ENCODE assay signal across 11 cellular contexts in the genomic region with DNA sequence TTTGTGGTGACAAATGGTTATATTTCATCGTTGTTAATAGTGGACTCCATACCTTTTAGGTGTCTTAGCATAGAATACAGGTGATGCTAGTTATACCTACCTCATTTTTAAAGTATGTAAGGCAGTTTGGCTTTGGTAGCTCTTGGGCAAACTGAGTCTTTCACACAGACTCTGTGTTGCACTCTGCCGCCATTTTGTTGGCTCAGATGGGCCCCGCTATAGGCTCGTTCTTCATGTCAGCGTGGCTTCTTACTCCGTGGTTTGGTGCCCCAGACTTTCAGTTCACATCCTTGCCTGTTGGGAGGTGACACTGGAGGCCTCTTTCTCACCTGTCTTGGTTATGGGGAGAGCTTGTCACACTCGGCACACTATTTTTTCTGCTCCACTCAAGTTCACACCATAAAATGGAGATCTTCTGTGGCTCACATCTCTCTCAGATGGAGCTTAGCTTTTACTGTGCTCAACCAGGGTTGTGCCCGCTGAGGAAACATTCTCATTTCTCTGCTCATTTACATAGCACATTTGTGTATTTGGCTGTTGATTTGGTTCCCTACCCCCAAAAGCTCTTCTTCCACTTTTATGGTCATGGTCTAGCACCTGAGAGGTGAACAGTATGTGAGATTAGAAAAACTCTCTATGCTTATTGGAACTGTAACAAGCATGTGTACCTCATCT.
DNase-seq lines count a peak whose midpoint lies in the region; ATAC-seq, FAIRE-seq and TF ChIP-seq lines count a peak whose summit lies in the region.
"Had no signal": no experiment of that assay in that cellular context is flagged by ENCODE, and none has a peak within 500 bp of the region (broad histone marks: within the 10 kb centered on the region; RNA-seq: fewer than 3 reads in every experiment).

No MANE protein-coding gene starts in this region.

- H3K79me2 ChIP-seq in HepG2 (ENCODE audit: insufficient read depth, low read length), result peaks cover 37% of the 10 kb centered on the region

- BruUV-seq in HepG2 (replicated peaks; lab: Mats Ljungman, UMichigan), result no TSS peak

- no peak for TF ChIP-seq CTCF in HepG2 (CRISPR knock-in tag; IDR thresholded peaks at IDR 0.05)

- H3K27me3 ChIP-seq in aorta (ENCODE audit: control insufficient read depth in 1 of 2, insufficient read depth in 2 of 2, low read length in 1 of 2) (no peaks in the 10 kb centered on the region), HepG2 (ENCODE audit: control insufficient read depth in 1 of 2, insufficient read depth in 2 of 2, low read length in 2 of 2) (no peaks in the 10 kb centered on the region)
- H3K27me3 ChIP-seq: adrenal gland had no signal

- intact Hi-C loops in aorta (cut with DNase I), result loop anchor here in 1 of 2 donors (5.0 kb wide), 3 partner anchors 33 to 178 kb away; a partner anchor contains a TSS
- intact Hi-C loops in HepG2 (cut with micrococcal nuclease; ENCODE audit: unreplicated experiment), result no loop called here

- H2AFZ ChIP-seq in HepG2 (ENCODE audit: low read length), result no peak overlapping the region

- H3K9ac ChIP-seq in HepG2 (ENCODE audit: insufficient read depth, low read depth, low read length), result no peak overlapping the region

- no peaks in the 10 kb centered on the region for H3K9me3 Mint-ChIP-seq in activated CD8-positive, alpha-beta T cell treated with anti-CD3 and anti-CD28 coated beads, Interleukin-2, amount 10 ng/mL, durations not matched to agents 7 days and 5 days (ENCODE audit: insufficient read depth)

- no peak overlapping the region for H3K4me3 ChIP-seq in aorta (ENCODE audit: low read length in 2 of 2)
- H3K4me3 ChIP-seq in HepG2 (replicated peaks in 1 of 3; ENCODE audit: insufficient read depth in 1 of 3, low read depth in 2 of 3, low read length in 3 of 3), result no peak overlapping the region
- H3K4me3 ChIP-seq: adrenal gland had no signal

- no peak for TF ChIP-seq RAD21 in HepG2 (CRISPR knock-in tag; IDR thresholded peaks at IDR 0.05)

- peaks cover 2 to 21% of the 10 kb centered on the region in 2 donors for H3K4me1 ChIP-seq in aorta (ENCODE audit: control insufficient read depth in 1 of 2, insufficient read depth in 2 of 2, low read length in 2 of 2)
- H3K4me1 ChIP-seq in HepG2 (ENCODE audit: insufficient read depth, low read length), result peaks cover 51% of the 10 kb centered on the region

- H3K4me3 Mint-ChIP-seq in activated CD8-positive, alpha-beta T cell treated with anti-CD3 and anti-CD28 coated beads, Interleukin-2, amount 10 ng/mL, durations not matched to agents 7 days and 5 days, result no peak overlapping the region

- H3K27ac Mint-ChIP-seq in activated CD8-positive, alpha-beta T cell treated with anti-CD3 and anti-CD28 coated beads, Interleukin-2, amount 10 ng/mL, durations not matched to agents 7 days and 5 days, result peak overlapping the region; percentile 15

- 96 to 98% methylated on average over 8 of the region's 8 CpGs for WGBS in aorta, 2 donors
- WGBS in HepG2 (ENCODE audit: low lambda C conversion rate), result 98% methylated on average over 8 of the region's 8 CpGs

- H3K27ac ChIP-seq in aorta (ENCODE audit: low read depth in 1 of 2, low read length in 2 of 2), result peak overlapping the region; percentile 10 to 46
- H3K27ac ChIP-seq in HepG2 (ENCODE audit: extremely low read length, insufficient read depth, low read length), result no peak overlapping the region
- H3K27ac ChIP-seq: adrenal gland had no signal

- H3K27me3 Mint-ChIP-seq in activated CD8-positive, alpha-beta T cell treated with anti-CD3 and anti-CD28 coated beads, Interleukin-2, amount 10 ng/mL, durations not matched to agents 7 days and 5 days (ENCODE audit: low read depth), result no peaks in the 10 kb centered on the region

- POLR2A ChIA-PET in activated CD8-positive, alpha-beta T cell treated with anti-CD3 and anti-CD28 coated beads, Interleukin-2, amount 10 ng/mL, durations not matched to agents 7 days and 5 days (lab: Charles Lee), result interaction anchor here (1.0 to 2.3 kb wide), 4 partner anchors 23 to 178 kb away, joined by 3 to 9 read pairs (median 5); a partner anchor contains a TSS
- POLR2A ChIA-PET in HepG2 (lab: Yijun Ruan, JAX), result interaction anchor here (1.0 to 1.5 kb wide), 2 partner anchors 14 to 31 kb away, joined by 3 to 7 read pairs; no protein-coding TSS in a partner anchor

- H3K9me3 ChIP-seq in aorta (ENCODE audit: control insufficient read depth, low read length) (no peaks in the 10 kb centered on the region), HepG2 (ENCODE audit: low read length) (no peaks in the 10 kb centered on the region)
- H3K9me3 ChIP-seq: adrenal gland had no signal

- no peaks in the 10 kb centered on the region for H4K20me1 ChIP-seq in HepG2 (ENCODE audit: insufficient read depth, low read length)

- in situ Hi-C loops in HepG2 (cut with HindIII; ENCODE audit: extremely low pct_ligation_motif_present, low pct_unique_long_range_greater_than_20kb), result no loop called here

- H3K36me3 ChIP-seq in aorta (ENCODE audit: control insufficient read depth in 1 of 2, insufficient read depth in 2 of 2, low read length in 1 of 2), result no peaks in the 10 kb centered on the region
- peaks cover 20 to 51% of the 10 kb centered on the region in 2 experiments; a peak in 4 of 5 replicates for H3K36me3 ChIP-seq in HepG2 (replicated peaks in 1 of 2; ENCODE audit: control insufficient read depth in 1 of 2, insufficient read depth in 2 of 2, low read length in 2 of 2)

- no peak for TF ChIP-seq POLR2A in HepG2 (IDR thresholded peaks at IDR 0.05; ENCODE audit: insufficient read depth in 1 of 2, low read depth in 2 of 2, low read length in 2 of 2)

- FAIRE-seq in HepG2 (lab: Jason Lieb, UNC), result no peak

- TF ChIP-seq EP300 in HepG2 (IDR thresholded peaks at IDR 0.05; ENCODE audit: low read depth in 2 of 2, low read length in 2 of 2) (no peak), HepG2 (CRISPR knock-in tag; IDR thresholded peaks at IDR 0.05; ENCODE audit: borderline replicate concordance) (no peak)

- peak; percentile 31 for DNase-seq in stimulated activated CD4-positive, alpha-beta T cell treated with anti-CD3 and anti-CD28 coated beads, Interleukin-1b, Interleukin-23, amount 100 ng/mL, for 48 hours
- no peak for DNase-seq in stimulated activated CD4-positive, alpha-beta T cell treated with anti-CD3 and anti-CD28 coated beads, Interleukin-4, amount 100 ng/mL, for 4 hours
- DNase-seq in activated CD8-positive, alpha-beta T cell treated with anti-CD3 and anti-CD28 coated beads, Interleukin-2, amount 10 ng/mL, durations not matched to agents 7 days and 5 days, result no peak
- no peak for DNase-seq in aorta
- no peak for DNase-seq in stimulated activated CD4-positive, alpha-beta T cell treated with anti-CD3 and anti-CD28 coated beads, Interleukin-4, amount 100 ng/mL, for 1 hour
- no peak for DNase-seq in HepG2 (ENCODE audit: low spot score)
- DNase-seq in NCI-H187 (lab: John Stamatoyannopoulos, UW), result no peak
- DNase-seq: adrenal gland, kidney glomerular epithelial cell, NCI-H2171 had no signal

- H3K4me1 Mint-ChIP-seq in activated CD8-positive, alpha-beta T cell treated with anti-CD3 and anti-CD28 coated beads, Interleukin-2, amount 10 ng/mL, durations not matched to agents 7 days and 5 days (ENCODE audit: low read depth), result peaks cover 82% of the 10 kb centered on the region

- CTCF ChIA-PET in activated CD8-positive, alpha-beta T cell treated with anti-CD3 and anti-CD28 coated beads, Interleukin-2, amount 10 ng/mL, durations not matched to agents 7 days and 5 days (lab: Charles Lee), result interaction anchor here (1.3 to 5.7 kb wide), 7 partner anchors 17 to 165 kb away, joined by 3 to 33 read pairs (median 6); no protein-coding TSS in a partner anchor
- CTCF ChIA-PET in HepG2 (lab: Yijun Ruan, JAX; ENCODE audit: low intra/inter-chr PET ratio, low total read pairs), result no interaction called here

- ATAC-seq in HG02870 (IDR thresholded peaks at IDR 0.05; ENCODE audit: unreplicated experiment) (peak; percentile 75), aorta (ENCODE audit: low FRiP score) (no peak), HepG2 (no peak)
- ATAC-seq in activated CD8-positive, alpha-beta T cell treated with anti-CD3 and anti-CD28 coated beads, Interleukin-2, amount 10 ng/mL, durations not matched to agents 7 days and 5 days, result no peak

- peaks cover 71% of the 10 kb centered on the region for H3K36me3 Mint-ChIP-seq in activated CD8-positive, alpha-beta T cell treated with anti-CD3 and anti-CD28 coated beads, Interleukin-2, amount 10 ng/mL, durations not matched to agents 7 days and 5 days (ENCODE audit: low read depth)

- H3K4me2 ChIP-seq in HepG2 (ENCODE audit: low read depth, low read length), result no peak overlapping the region

TF ChIP-seq in HepG2, 621 proteins besides CTCF, POLR2A, EP300 and RAD21:
- TF ChIP-seq, protein P1, sequence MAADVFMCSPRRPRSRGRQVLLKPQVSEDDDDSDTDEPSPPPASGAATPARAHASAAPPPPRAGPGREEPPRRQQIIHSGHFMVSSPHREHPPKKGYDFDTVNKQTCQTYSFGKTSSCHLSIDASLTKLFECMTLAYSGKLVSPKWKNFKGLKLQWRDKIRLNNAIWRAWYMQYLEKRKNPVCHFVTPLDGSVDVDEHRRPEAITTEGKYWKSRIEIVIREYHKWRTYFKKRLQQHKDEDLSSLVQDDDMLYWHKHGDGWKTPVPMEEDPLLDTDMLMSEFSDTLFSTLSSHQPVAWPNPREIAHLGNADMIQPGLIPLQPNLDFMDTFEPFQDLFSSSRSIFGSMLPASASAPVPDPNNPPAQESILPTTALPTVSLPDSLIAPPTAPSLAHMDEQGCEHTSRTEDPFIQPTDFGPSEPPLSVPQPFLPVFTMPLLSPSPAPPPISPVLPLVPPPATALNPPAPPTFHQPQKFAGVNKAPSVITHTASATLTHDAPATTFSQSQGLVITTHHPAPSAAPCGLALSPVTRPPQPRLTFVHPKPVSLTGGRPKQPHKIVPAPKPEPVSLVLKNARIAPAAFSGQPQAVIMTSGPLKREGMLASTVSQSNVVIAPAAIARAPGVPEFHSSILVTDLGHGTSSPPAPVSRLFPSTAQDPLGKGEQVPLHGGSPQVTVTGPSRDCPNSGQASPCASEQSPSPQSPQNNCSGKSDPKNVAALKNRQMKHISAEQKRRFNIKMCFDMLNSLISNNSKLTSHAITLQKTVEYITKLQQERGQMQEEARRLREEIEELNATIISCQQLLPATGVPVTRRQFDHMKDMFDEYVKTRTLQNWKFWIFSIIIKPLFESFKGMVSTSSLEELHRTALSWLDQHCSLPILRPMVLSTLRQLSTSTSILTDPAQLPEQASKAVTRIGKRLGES (CRISPR knock-in tag; IDR thresholded peaks at IDR 0.05; ENCODE audit: borderline replicate concordance), result no peak
